In genomic region chr11:48074425-48075181, GRCh38 we compare ENCODE assay signal across 24 cellular contexts.
DNase-seq lines count a peak whose midpoint lies in the region; ATAC-seq and TF ChIP-seq lines count a peak whose summit lies in the region.
"Had no signal": no experiment of that assay in that cellular context is flagged by ENCODE, and none has a peak within 500 bp of the region (broad histone marks: within the 10 kb centered on the region; RNA-seq: fewer than 3 reads in every experiment).

No MANE protein-coding gene starts in this region.

- no peak overlapping the region for H3K27ac ChIP-seq in OCI-LY3 (ENCODE audit: low read length)
- H3K27ac ChIP-seq: psoas muscle, upper lobe of right lung, WERI-Rb-1 had no signal

- H3K27me3 Mint-ChIP-seq in natural killer cell (ENCODE audit: low read depth in 2 of 2) = no peaks in the 10 kb centered on the region
- no peaks in the 10 kb centered on the region for H3K27me3 Mint-ChIP-seq in natural killer cell treated with Interleukin-12 subunit alpha and Interleukin-12 subunit beta and Interleukin-15 and Interleukin-18, amount 100 ng/mL, for 72 hours
- peaks cover 2 to 6% (median 4%) of the 10 kb centered on the region in 3 donors for H3K27me3 Mint-ChIP-seq in immature natural killer cell (ENCODE audit: low read depth in 3 of 3)
- H3K27me3 Mint-ChIP-seq: activated naive CD8-positive, alpha-beta T cell treated with anti-CD3 and anti-CD28 coated beads, Interleukin-2, amount 50 U/mL, for 24 hours; IgD-negative memory B cell had no signal

- peaks cover 68% of the 10 kb centered on the region for H4K20me1 ChIP-seq in OCI-LY3 (ENCODE audit: insufficient read depth, low read length)

- peaks cover 72% of the 10 kb centered on the region for H3K79me2 ChIP-seq in OCI-LY3 (ENCODE audit: low read length)

- H3K9me3 Mint-ChIP-seq in natural killer cell = no peaks in the 10 kb centered on the region
- no peaks in the 10 kb centered on the region for H3K9me3 Mint-ChIP-seq in natural killer cell treated with Interleukin-12 subunit alpha and Interleukin-12 subunit beta and Interleukin-15 and Interleukin-18, amount 100 ng/mL, for 72 hours
- no peaks in the 10 kb centered on the region for H3K9me3 Mint-ChIP-seq in immature natural killer cell
- H3K9me3 Mint-ChIP-seq: activated naive CD8-positive, alpha-beta T cell treated with anti-CD3 and anti-CD28 coated beads, Interleukin-2, amount 50 U/mL, for 24 hours; IgD-negative memory B cell had no signal

- H3K9me3 ChIP-seq in OCI-LY3 (ENCODE audit: insufficient read depth, low read length) = no peaks in the 10 kb centered on the region
- H3K9me3 ChIP-seq: BE2C, psoas muscle, SK-N-SH, upper lobe of right lung had no signal

- H3K4me3 Mint-ChIP-seq in natural killer cell = no peak overlapping the region
- H3K4me3 Mint-ChIP-seq in natural killer cell treated with Interleukin-12 subunit alpha and Interleukin-12 subunit beta and Interleukin-15 and Interleukin-18, amount 100 ng/mL, for 72 hours = no peak overlapping the region
- H3K4me3 Mint-ChIP-seq in immature natural killer cell = no peak overlapping the region
- H3K4me3 Mint-ChIP-seq: activated naive CD8-positive, alpha-beta T cell treated with anti-CD3 and anti-CD28 coated beads, Interleukin-2, amount 50 U/mL, for 24 hours had no signal

- TF ChIP-seq CTCF in natural killer cell (IDR thresholded peaks at IDR 0.05) (no peak), OCI-LY3 (IDR thresholded peaks at IDR 0.05; ENCODE audit: low read depth, low read length) (no peak)

- H2AFZ ChIP-seq in OCI-LY3 (ENCODE audit: low read depth, low read length) = no peak overlapping the region

- H3K4me1 Mint-ChIP-seq in natural killer cell = peaks cover 40 to 46% of the 10 kb centered on the region in 2 donors
- peaks cover 35 to 39% of the 10 kb centered on the region in 2 donors for H3K4me1 Mint-ChIP-seq in natural killer cell treated with Interleukin-12 subunit alpha and Interleukin-12 subunit beta and Interleukin-15 and Interleukin-18, amount 100 ng/mL, for 72 hours (ENCODE audit: low read depth in 2 of 2)
- H3K4me1 Mint-ChIP-seq in immature natural killer cell = peaks cover 42 to 59% of the 10 kb centered on the region in 2 donors

- peaks cover 19% of the 10 kb centered on the region for H3K36me3 ChIP-seq in OCI-LY3 (replicated peaks; ENCODE audit: low read depth, low read length)
- H3K36me3 ChIP-seq: BE2C, upper lobe of right lung, WERI-Rb-1 had no signal

- no peak overlapping the region for H3K9ac ChIP-seq in OCI-LY3 (ENCODE audit: low read length)
- H3K9ac ChIP-seq: SK-N-SH had no signal

- DNase-seq in natural killer cell (no peak), immature natural killer cell (no peak), NCI-H146 treated with DMSO at 0.1 percent for 48 hours (lab: John Stamatoyannopoulos, UW; ENCODE audit: unreplicated experiment) (no peak), NCI-H1092 treated with DMSO at 0.1 percent for 48 hours (lab: John Stamatoyannopoulos, UW) (no peak), NCI-H2029 (lab: John Stamatoyannopoulos, UW) (no peak)
- DNase-seq in natural killer cell treated with Interleukin-12 subunit alpha and Interleukin-12 subunit beta and Interleukin-15 and Interleukin-18, amount 100 ng/mL, for 72 hours (ENCODE audit: low spot score) = no peak
- DNase-seq: activated CD4-positive, alpha-beta T cell treated with anti-CD3 and anti-CD28 coated beads, Interleukin-2, amount 50 U/mL, for 48 hours; activated effector memory CD4-positive, alpha-beta T cell treated with anti-CD3 and anti-CD28 coated beads, Interleukin-2, amount 50 U/mL, for 16 hours; activated naive CD8-positive, alpha-beta T cell treated with anti-CD3 and anti-CD28 coated beads, Interleukin-2, amount 50 U/mL, for 24 hours; BE2C; cerebellar nuclear complex; GDM1; kidney glomerular epithelial cell; NCI-H1436 treated with DMSO at 0.1 percent for 48 hours; NCI-H524 treated with DMSO at 0.1 percent for 48 hours; nucleus accumbens; psoas muscle; SK-N-SH; upper lobe of right lung; WERI-Rb-1 had no signal

- H3K27me3 ChIP-seq in OCI-LY3 (ENCODE audit: low read depth, low read length) = no peaks in the 10 kb centered on the region
- H3K27me3 ChIP-seq: BE2C, upper lobe of right lung had no signal

- H3K4me3 ChIP-seq in OCI-LY3 (ENCODE audit: low read length) = no peak overlapping the region
- H3K4me3 ChIP-seq: psoas muscle, upper lobe of right lung had no signal

- peak overlapping the region; percentile 17 to 64 for H3K27ac Mint-ChIP-seq in natural killer cell
- no peak overlapping the region for H3K27ac Mint-ChIP-seq in natural killer cell treated with Interleukin-12 subunit alpha and Interleukin-12 subunit beta and Interleukin-15 and Interleukin-18, amount 100 ng/mL, for 72 hours
- peak overlapping the region in 5 of 6 donors; percentile 10 to 83 (median 64) for H3K27ac Mint-ChIP-seq in immature natural killer cell
- H3K27ac Mint-ChIP-seq: activated naive CD8-positive, alpha-beta T cell treated with anti-CD3 and anti-CD28 coated beads, Interleukin-2, amount 50 U/mL, for 24 hours had no signal

- H3K36me3 Mint-ChIP-seq in natural killer cell = no peaks in the 10 kb centered on the region
- H3K36me3 Mint-ChIP-seq in natural killer cell treated with Interleukin-12 subunit alpha and Interleukin-12 subunit beta and Interleukin-15 and Interleukin-18, amount 100 ng/mL, for 72 hours = peaks cover 6% of the 10 kb centered on the region
- peaks cover 0 to 15% (median 9%) of the 10 kb centered on the region in 3 donors for H3K36me3 Mint-ChIP-seq in immature natural killer cell

- ATAC-seq in natural killer cell (peak in 1 of 3 donors; percentile 43), GM21360 (IDR thresholded peaks at IDR 0.05; ENCODE audit: unreplicated experiment) (no peak)
- no peak for ATAC-seq in natural killer cell treated with Interleukin-12 subunit alpha and Interleukin-12 subunit beta and Interleukin-15 and Interleukin-18, amount 100 ng/mL, for 72 hours
- ATAC-seq: activated naive CD8-positive, alpha-beta T cell treated with anti-CD3 and anti-CD28 coated beads, Interleukin-2, amount 50 U/mL, for 24 hours; HCT116; psoas muscle; upper lobe of right lung had no signal

- intact Hi-C loops in natural killer cell (cut with micrococcal nuclease) = no loop called here

- peaks cover 34% of the 10 kb centered on the region for H3K4me1 ChIP-seq in OCI-LY3 (ENCODE audit: low read length)
- H3K4me1 ChIP-seq: BE2C, psoas muscle, upper lobe of right lung had no signal

- H3K4me2 ChIP-seq in OCI-LY3 (ENCODE audit: low read length) = peak overlapping the region; percentile 20
- H3K4me2 ChIP-seq: SK-N-SH had no signal

Comparison
In these comparisons a context has a peak if more than half of its experiments do, and no peak if none do; other contexts are left out.
1. H3K27ac Mint-ChIP-seq: peak in natural killer cell (2 of 2) and immature natural killer cell (5 of 6); none in natural killer cell treated with Interleukin-12 subunit alpha and Interleukin-12 subunit beta and Interleukin-15 and Interleukin-18, amount 100 ng/mL, for 72 hours (0 of 2).